ENCODE assay signal across 1 cellular context in the genomic region with DNA sequence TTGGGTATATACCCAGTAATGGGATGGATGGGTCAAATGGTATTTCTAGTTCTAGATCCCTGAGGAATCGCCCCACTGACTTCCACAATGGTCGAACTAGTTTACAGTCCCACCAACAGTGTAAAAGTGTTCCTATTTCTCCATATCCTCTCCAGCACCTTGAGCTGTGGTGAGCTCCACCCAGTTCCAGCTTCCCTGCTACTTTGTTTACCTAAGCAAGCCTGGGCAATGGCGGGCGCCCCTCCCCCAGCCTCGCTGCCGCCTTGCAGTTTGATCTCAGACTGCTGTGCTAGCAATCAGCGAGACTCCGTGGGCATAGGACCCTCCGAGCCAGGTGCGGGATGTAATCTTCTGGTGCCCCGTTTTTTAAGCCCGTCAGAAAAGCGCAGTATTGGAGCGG. TPM values are rescaled to one million over a fixed set of nuclear protein-coding genes. Genes with fewer than 3 reads are reported as not detected.
"Had no signal": no experiment of that assay in that cellular context is flagged by ENCODE, and none has a peak within 500 bp of the region (broad histone marks: within the 10 kb centered on the region; RNA-seq: fewer than 3 reads in every experiment).

No MANE protein-coding gene starts in this region.

RNA-seq across cellular contexts. Expression of gene EIF4EBP3, which starts 45.6 kb away (rescaled TPM):
- total RNA-seq: frontal cortex had no signal
